Comparison of ENCODE assay signal across 8 cellular contexts in the genomic region with DNA sequence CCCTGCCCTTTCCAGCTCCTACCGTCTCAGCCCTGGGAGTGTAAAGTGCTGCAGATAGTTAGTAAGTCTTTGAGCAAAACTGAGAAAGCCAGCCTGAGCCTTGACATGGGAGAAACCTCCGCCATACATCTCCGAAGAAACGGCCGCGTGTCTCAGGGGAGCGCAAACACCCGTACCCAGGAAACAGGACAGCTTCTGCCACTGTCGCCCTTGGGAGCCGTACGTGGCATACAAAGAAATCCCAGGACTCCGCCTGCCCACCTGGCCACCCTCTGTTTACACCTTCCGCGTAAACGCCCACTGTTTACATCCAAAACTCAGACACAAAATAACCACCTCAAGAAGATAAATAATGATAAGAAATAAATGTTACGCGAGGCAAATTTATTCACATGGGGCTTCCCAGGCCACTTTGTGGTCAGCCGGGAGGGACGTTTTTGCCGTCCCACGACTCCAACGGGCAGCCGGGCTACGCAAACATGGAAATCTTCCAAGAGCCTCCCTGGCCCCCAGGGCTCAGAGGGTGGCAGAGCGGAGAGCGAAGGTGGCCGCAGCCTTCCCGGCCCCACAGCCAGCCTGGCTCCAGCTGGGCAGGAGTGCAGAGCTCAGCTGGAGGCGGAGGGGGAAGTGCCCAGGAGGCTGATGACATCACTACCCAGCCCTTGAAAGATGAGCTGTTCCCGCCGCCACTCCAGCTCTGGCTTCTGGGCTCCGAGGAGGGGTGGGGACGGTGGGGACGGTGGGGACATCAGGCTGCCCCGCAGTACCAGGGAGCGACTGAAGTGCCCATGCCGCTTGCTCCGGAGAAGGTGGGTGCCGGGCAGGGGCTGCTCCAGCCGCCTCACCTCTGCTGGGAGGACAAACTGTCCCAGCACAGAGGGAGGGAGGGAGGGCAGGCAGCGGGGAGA. TPM values are rescaled to one million over a fixed set of nuclear protein-coding genes. Genes with fewer than 3 reads are reported as not detected.
A peak's percentile ranks its signal among the peaks of the same experiment; 100 is the strongest.
DNase-seq lines count a peak whose midpoint lies in the region; ATAC-seq and TF ChIP-seq lines count a peak whose summit lies in the region.

A gene (plus strand): TSS at position 689 of the 908 bp plus-strand sequence. CDS start 32,269 bp downstream, outside the sequence.

- H3K9me2 ChIP-seq in hepatocyte (replicated peaks; ENCODE audit: insufficient read depth) = no peaks in the 10 kb centered on the region

- peak; percentile 70 for DNase-seq in 8988T
- peak; percentile 37 for DNase-seq in NCI-H446 treated with DMSO at 0.1 percent for 48 hours (lab: John Stamatoyannopoulos, UW)
- peak in 41 of 58 donors; percentile 8 to 72 (median 39) for DNase-seq in anterior cingulate cortex (lab: John Stamatoyannopoulos, UW)
- peak; percentile 93 for DNase-seq in hepatocyte (ENCODE audit: low spot score)
- peak; percentile 70 to 71 for DNase-seq in psoas muscle

- H3K36me3 ChIP-seq in hepatocyte (replicated peaks; ENCODE audit: insufficient read depth, low read depth) (no peaks in the 10 kb centered on the region), psoas muscle (ENCODE audit: insufficient read depth in 1 of 2, low read depth in 1 of 2) (no peaks in the 10 kb centered on the region)

- peak within 1 kb of the TSS; percentile 83 for H3K4me2 ChIP-seq in hepatocyte

- TF ChIP-seq CTCF in hepatocyte (IDR thresholded peaks at IDR 0.05; ENCODE audit: poor library complexity) (no peak), psoas muscle (IDR thresholded peaks at IDR 0.05) (no peak)

- H3K4me3 ChIP-seq in hepatocyte (peak within 1 kb of the TSS; percentile 30), psoas muscle (peak within 1 kb of the TSS; percentile 47)

- peak within 1 kb of the TSS; percentile 50 for H2AFZ ChIP-seq in hepatocyte

- peak within 1 kb of the TSS; percentile 83 for H3K27ac ChIP-seq in hepatocyte
- peak within 1 kb of the TSS; percentile 3 for H3K27ac ChIP-seq in psoas muscle

- H3K27me3 ChIP-seq in hepatocyte = no peaks in the 10 kb centered on the region
- peaks cover 0 to 24% (median 10%) of the 10 kb centered on the region in 3 donors for H3K27me3 ChIP-seq in psoas muscle (ENCODE audit: insufficient read depth in 3 of 3, low read length in 2 of 3)

- H4K20me1 ChIP-seq in hepatocyte (ENCODE audit: insufficient read depth, poor library complexity, severe bottlenecking) = no peaks in the 10 kb centered on the region

- H3K4me1 ChIP-seq in hepatocyte (ENCODE audit: insufficient read depth) = peaks cover 25% of the 10 kb centered on the region
- no peaks in the 10 kb centered on the region for H3K4me1 ChIP-seq in psoas muscle

- H3K9me3 ChIP-seq in hepatocyte (ENCODE audit: low read depth) = no peaks in the 10 kb centered on the region
- no peaks in the 10 kb centered on the region for H3K9me3 ChIP-seq in psoas muscle

- intact Hi-C loops in psoas muscle (cut with DNase I) = no loop called here

- WGBS in hepatocyte (ENCODE audit: low lambda C conversion rate, missing lambda C conversion rate) = 17% methylated on average over 36 of the region's 41 CpGs
- WGBS in psoas muscle, 3 donors = 7 to 10% (median 8%) methylated on average over 41 of the region's 41 CpGs

- peaks cover 2% of the 10 kb centered on the region for H3K79me2 ChIP-seq in hepatocyte

- ATAC-seq in GM21717 (IDR thresholded peaks at IDR 0.05; ENCODE audit: unreplicated experiment) (peak; percentile 50), psoas muscle (peak; percentile 71 to 91 (median 88)), GM18517 (IDR thresholded peaks at IDR 0.05; ENCODE audit: unreplicated experiment) (no peak), GM21619 (IDR thresholded peaks at IDR 0.05; ENCODE audit: unreplicated experiment) (no peak)

RNA-seq across cellular contexts. Expression of the gene that starts here (rescaled TPM):
- total RNA-seq in hepatocyte (4.7 and 5.9 TPM in 2 replicates), psoas muscle (under 1 TPM; 0.11 to 0.56 (median 0.39) TPM)
- polyA plus RNA-seq in hepatocyte (4.4 and 5.2 TPM in 2 replicates), psoas muscle (under 1 TPM; 0.21 to 0.49 (median 0.35) TPM)

Comparison
In these comparisons a context has a peak if more than half of its experiments do, and no peak if none do; other contexts are left out.
1. Peak in DNase-seq, ATAC-seq, H3K4me3 ChIP-seq and H3K27ac ChIP-seq in psoas muscle; RNA of the gene not detected or under 1 TPM.
2. DNase-seq: peak in every context shown above with its lines; median percentile 93 in hepatocyte; 70 in psoas muscle; 70 in 8988T; 39 in anterior cingulate cortex; 37 in NCI-H446 treated with DMSO at 0.1 percent for 48 hours.